ENCODE assay signal across 15 cellular contexts in the genomic region with DNA sequence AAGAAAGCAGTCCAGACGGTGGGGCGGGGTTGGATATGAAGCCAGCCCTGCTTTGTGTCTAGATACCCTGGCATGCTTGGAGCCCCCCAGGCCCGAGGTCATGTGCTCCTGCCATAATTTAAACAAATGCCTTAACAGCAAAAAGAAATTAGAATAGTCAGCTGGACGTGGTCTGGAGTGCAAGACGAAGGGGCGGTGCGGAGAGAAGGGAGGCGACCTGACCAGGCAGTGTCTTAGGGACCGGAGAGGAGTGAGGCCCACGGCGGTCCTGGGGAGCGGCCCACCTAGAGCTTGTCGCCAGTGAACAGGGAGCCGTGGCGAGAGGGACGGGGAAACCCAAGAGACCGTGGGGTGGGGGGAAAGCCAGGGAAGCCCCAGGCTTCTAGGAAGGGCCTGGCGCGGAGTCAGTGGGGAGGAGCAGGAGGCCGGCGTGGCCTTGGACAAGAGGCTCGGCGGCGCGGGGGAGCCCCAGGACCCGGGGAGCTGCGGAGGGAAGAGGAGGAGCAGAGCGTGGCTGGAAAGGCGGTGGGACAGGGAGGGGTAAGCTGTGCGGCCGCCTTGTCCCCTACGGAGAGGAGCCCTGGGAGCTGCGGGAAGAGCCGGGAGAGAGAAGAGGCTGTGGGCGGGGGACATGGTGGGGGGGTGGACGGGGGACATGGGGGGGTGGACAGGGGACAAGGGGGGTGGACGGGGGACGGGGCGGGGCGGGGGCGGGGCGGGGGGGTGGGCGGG.
DNase-seq lines count a peak whose midpoint lies in the region; ATAC-seq and TF ChIP-seq lines count a peak whose summit lies in the region.
"Had no signal": no experiment of that assay in that cellular context is flagged by ENCODE, and none has a peak within 500 bp of the region (broad histone marks: within the 10 kb centered on the region; RNA-seq: fewer than 3 reads in every experiment).

No MANE protein-coding gene starts in this region.

- H3K4me3 Mint-ChIP-seq in CD4-positive, alpha-beta T cell: peak overlapping the region; percentile 5
- H3K4me3 Mint-ChIP-seq in nephron: peak overlapping the region; percentile 53 to 71 (median 66)
- H3K4me3 Mint-ChIP-seq: activated B cell treated with CpG ODN at 0.5 μM for 24 hours; activated naive CD4-positive, alpha-beta T cell treated with anti-CD3 and anti-CD28 coated beads, Interleukin-2, amount 10 ng/mL, durations not matched to agents 7 days and 5 days had no signal

- H3K27me3 ChIP-seq in CD4-positive, alpha-beta T cell (ENCODE audit: control insufficient read depth, insufficient read depth, low read length): peaks cover 28% of the 10 kb centered on the region
- peaks cover 4 to 79% (median 11%) of the 10 kb centered on the region in 4 donors for H3K27me3 ChIP-seq in esophagus muscularis mucosa

- no peak overlapping the region for H3K27ac Mint-ChIP-seq in CD4-positive, alpha-beta T cell
- H3K27ac Mint-ChIP-seq in nephron: peak overlapping the region in 2 of 3 experiments; percentile 36 to 56
- H3K27ac Mint-ChIP-seq: activated B cell treated with CpG ODN at 0.5 μM for 24 hours; activated naive CD4-positive, alpha-beta T cell treated with anti-CD3 and anti-CD28 coated beads, Interleukin-2, amount 10 ng/mL, durations not matched to agents 7 days and 5 days; CD8-positive, alpha-beta T cell had no signal

- intact Hi-C loops in CD4-positive, alpha-beta T cell (cut with DNase I, micrococcal nuclease): no loop called here
- intact Hi-C loops in esophagus muscularis mucosa (cut with DNase I): no loop called here

- no peak overlapping the region for H3K27ac ChIP-seq in CD4-positive, alpha-beta T cell (ENCODE audit: low read depth, low read length)
- H3K27ac ChIP-seq in HEK293 (ENCODE audit: extremely low read depth, low read depth, low read length) (no peak overlapping the region), esophagus muscularis mucosa (replicated peaks in 1 of 4) (no peak overlapping the region)
- H3K27ac ChIP-seq: gastroesophageal sphincter, sigmoid colon, uterus had no signal

- 13% methylated on average over 28 of the region's 43 CpGs for WGBS in esophagus muscularis mucosa

- no peaks in the 10 kb centered on the region for H3K9me3 ChIP-seq in CD4-positive, alpha-beta T cell (ENCODE audit: control insufficient read depth, low read length)
- H3K9me3 ChIP-seq in HEK293 (ENCODE audit: control insufficient read depth, insufficient read depth, low read depth, low read length) (no peaks in the 10 kb centered on the region), esophagus muscularis mucosa (no peaks in the 10 kb centered on the region)
- H3K9me3 ChIP-seq: gastroesophageal sphincter, sigmoid colon, uterus had no signal

- peaks cover 13% of the 10 kb centered on the region for H3K4me1 Mint-ChIP-seq in CD4-positive, alpha-beta T cell (ENCODE audit: low read depth)
- peaks cover 15% of the 10 kb centered on the region for H3K4me1 Mint-ChIP-seq in nephron

- H3K4me3 ChIP-seq in HEK293 (ENCODE audit: low read depth, low read length) (no peak overlapping the region), esophagus muscularis mucosa (peak overlapping the region in 3 of 4 donors; percentile 23 to 39 (median 39))

- no peak for TF ChIP-seq POLR2A in esophagus muscularis mucosa (IDR thresholded peaks at IDR 0.05; ENCODE audit: low read depth)

- no peaks in the 10 kb centered on the region for H3K36me3 Mint-ChIP-seq in CD4-positive, alpha-beta T cell (ENCODE audit: low read depth)
- no peaks in the 10 kb centered on the region for H3K36me3 Mint-ChIP-seq in nephron (ENCODE audit: low read depth)
- H3K36me3 Mint-ChIP-seq: activated naive CD4-positive, alpha-beta T cell treated with anti-CD3 and anti-CD28 coated beads, Interleukin-2, amount 10 ng/mL, durations not matched to agents 7 days and 5 days; CD8-positive, alpha-beta T cell had no signal

- H3K36me3 ChIP-seq in HEK293 (ENCODE audit: control insufficient read depth in 2 of 2, insufficient read depth in 1 of 2, low read length in 2 of 2) (no peaks in the 10 kb centered on the region), esophagus muscularis mucosa (no peaks in the 10 kb centered on the region)
- H3K36me3 ChIP-seq: gastroesophageal sphincter, sigmoid colon, uterus had no signal

- peaks cover 80% of the 10 kb centered on the region for H3K27me3 Mint-ChIP-seq in CD4-positive, alpha-beta T cell
- peaks cover 87% of the 10 kb centered on the region for H3K27me3 Mint-ChIP-seq in nephron (ENCODE audit: low read depth)

- H3K4me1 ChIP-seq in HEK293 (ENCODE audit: control insufficient read depth, insufficient read depth, low read length) (no peaks in the 10 kb centered on the region; the same call in 1 of the 2 replicates), esophagus muscularis mucosa (peaks cover 7 to 25% (median 22%) of the 10 kb centered on the region in 4 donors)

- POLR2A ChIA-PET in CD4-positive, alpha-beta T cell (lab: Charles Lee): no interaction called here
- POLR2A ChIA-PET in HEK293 (lab: Yijun Ruan, JAX): no interaction called here

- no peaks in the 10 kb centered on the region for H3K9me3 Mint-ChIP-seq in CD4-positive, alpha-beta T cell
- H3K9me3 Mint-ChIP-seq in nephron: peaks cover 5% of the 10 kb centered on the region
- H3K9me3 Mint-ChIP-seq: activated B cell treated with CpG ODN at 0.5 μM for 24 hours; activated naive CD4-positive, alpha-beta T cell treated with anti-CD3 and anti-CD28 coated beads, Interleukin-2, amount 10 ng/mL, durations not matched to agents 7 days and 5 days; CD8-positive, alpha-beta T cell had no signal

- no peak for DNase-seq in CD4-positive, alpha-beta T cell
- DNase-seq in esophagus muscularis mucosa (ENCODE audit: extremely low spot score): peak; percentile 89
- DNase-seq: activated B cell treated with CpG ODN at 0.5 μM for 24 hours; activated naive CD4-positive, alpha-beta T cell treated with anti-CD3 and anti-CD28 coated beads, Interleukin-2, amount 10 ng/mL, durations not matched to agents 7 days and 5 days; CD8-positive, alpha-beta T cell; sigmoid colon; uterus had no signal

- CTCF ChIA-PET in CD4-positive, alpha-beta T cell (lab: Charles Lee): no interaction called here
- CTCF ChIA-PET in HEK293 (lab: Yijun Ruan, JAX): interaction anchor here (0.6 kb wide), 1 partner anchor 1644 kb away, joined by 3 read pairs; no protein-coding TSS in a partner anchor

- no peak for TF ChIP-seq CTCF in CD4-positive, alpha-beta T cell (IDR thresholded peaks at IDR 0.05)
- no peak for TF ChIP-seq CTCF in HEK293 (tag by site-specific recombination; IDR thresholded peaks at IDR 0.05)
- TF ChIP-seq CTCF in esophagus muscularis mucosa (IDR thresholded peaks at IDR 0.05): no peak
- TF ChIP-seq CTCF in nephron (IDR thresholded peaks at IDR 0.05; ENCODE audit: unreplicated experiment in 3 of 3): no peak

- no peak for ATAC-seq in CD4-positive, alpha-beta T cell (ENCODE audit: poor library complexity)
- no peak for ATAC-seq in GM18858 (IDR thresholded peaks at IDR 0.05; ENCODE audit: unreplicated experiment)
- no peak for ATAC-seq in HG03439 (IDR thresholded peaks at IDR 0.05; ENCODE audit: unreplicated experiment)
- no peak for ATAC-seq in HG02840 (IDR thresholded peaks at IDR 0.05; ENCODE audit: low FRiP score, unreplicated experiment)
- no peak for ATAC-seq in HG02798 (IDR thresholded peaks at IDR 0.05; ENCODE audit: poor library complexity, unreplicated experiment)
- ATAC-seq: CD8-positive, alpha-beta T cell; gastroesophageal sphincter; HCT116 had no signal

- TF ChIP-seq EP300 in esophagus muscularis mucosa (IDR thresholded peaks at IDR 0.05): no peak

TF ChIP-seq in HEK293, 187 proteins besides CTCF, POLR2A, EP300 and RAD21:
- TF ChIP-seq ZNF350 (tag by site-specific recombination; IDR thresholded peaks at IDR 0.05) (no peak), ZNF202 (tag by site-specific recombination; IDR thresholded peaks at IDR 0.05; ENCODE audit: borderline replicate concordance) (no peak), ZBTB48 (tag by site-specific recombination; IDR thresholded peaks at IDR 0.05) (peak; percentile 45; the same call in 1 of the 2 replicates), ZNF366 (tag by site-specific recombination; conservative IDR thresholded peaks at IDR 0.05) (no peak), ZNF239 (tag by site-specific recombination; IDR thresholded peaks at IDR 0.05) (no peak), ZNF571 (tag by site-specific recombination; IDR thresholded peaks at IDR 0.05) (no peak), ZBTB17 (tag by site-specific recombination; IDR thresholded peaks at IDR 0.05) (no peak), ZNF112 (tag by site-specific recombination; IDR thresholded peaks at IDR 0.05) (no peak), ZNF175 (tag by site-specific recombination; IDR thresholded peaks at IDR 0.05) (no peak), ZNF341 (tag by site-specific recombination; IDR thresholded peaks at IDR 0.05; ENCODE audit: low read depth) (peak; percentile 44; the same call in 1 of the 2 replicates), ZNF707 (tag by site-specific recombination; IDR thresholded peaks at IDR 0.05) (no peak), OSR2 (tag by site-specific recombination; IDR thresholded peaks at IDR 0.05) (no peak)
- TF ChIP-seq, protein P1, sequence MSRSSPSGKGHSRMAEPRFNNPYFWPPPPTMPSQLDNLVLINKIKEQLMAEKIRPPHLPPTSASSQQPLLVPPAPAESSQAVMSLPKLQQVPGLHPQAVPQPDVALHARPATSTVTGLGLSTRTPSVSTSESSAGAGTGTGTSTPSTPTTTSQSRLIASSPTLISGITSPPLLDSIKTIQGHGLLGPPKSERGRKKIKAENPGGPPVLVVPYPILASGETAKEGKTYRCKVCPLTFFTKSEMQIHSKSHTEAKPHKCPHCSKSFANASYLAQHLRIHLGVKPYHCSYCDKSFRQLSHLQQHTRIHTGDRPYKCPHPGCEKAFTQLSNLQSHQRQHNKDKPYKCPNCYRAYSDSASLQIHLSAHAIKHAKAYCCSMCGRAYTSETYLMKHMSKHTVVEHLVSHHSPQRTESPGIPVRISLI (tag by site-specific recombination; IDR thresholded peaks at IDR 0.05): no peak
